Comparison of ENCODE assay signal across 32 cellular contexts in the genomic region with DNA sequence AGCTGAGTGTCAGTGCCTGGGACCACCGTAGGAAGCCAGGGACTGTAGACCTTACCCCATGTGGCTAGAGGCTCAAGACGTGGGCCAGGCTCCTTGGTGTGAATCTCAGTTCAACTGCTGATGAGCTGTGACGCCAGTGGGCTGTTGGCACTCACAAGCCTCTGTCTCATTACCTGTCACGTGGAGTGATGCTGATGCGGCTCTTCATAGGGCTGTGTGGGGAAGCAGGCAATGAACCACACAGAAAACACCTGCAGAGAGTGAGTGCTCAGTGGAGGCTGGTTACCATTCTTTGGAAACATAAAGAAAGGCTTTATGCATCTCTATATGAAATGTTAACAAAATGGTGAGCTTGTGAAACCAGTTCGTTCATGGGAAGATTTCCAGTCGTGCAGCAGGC. TPM values are rescaled to one million over a fixed set of nuclear protein-coding genes. Genes with fewer than 3 reads are reported as not detected.
"Had no signal": no experiment of that assay in that cellular context is flagged by ENCODE, and none has a peak within 500 bp of the region (broad histone marks: within the 10 kb centered on the region; RNA-seq: fewer than 3 reads in every experiment).

No MANE protein-coding gene starts in this region.

- H3K9me3 ChIP-seq: body of pancreas, breast epithelium, MG63 had no signal

- H3K27me3 Mint-ChIP-seq: activated CD8-positive, alpha-beta T cell treated with anti-CD3 and anti-CD28 coated beads for 36 hours; activated naive CD4-positive, alpha-beta T cell treated with anti-CD3 and anti-CD28 coated beads, Interleukin-2, amount 50 U/mL, for 24 hours; activated T-helper 17 cell treated with anti-CD3 and anti-CD28 coated beads, Interleukin-2, amount 50 U/mL, for 72 hours had no signal

- H3K36me3 Mint-ChIP-seq: activated naive CD4-positive, alpha-beta T cell treated with anti-CD3 and anti-CD28 coated beads, Interleukin-2, amount 50 U/mL, for 24 hours; activated naive CD8-positive, alpha-beta T cell treated with anti-CD3 and anti-CD28 coated beads, Interleukin-2, amount 10 ng/mL, durations not matched to agents 7 days and 5 days had no signal

- H3K4me1 ChIP-seq: body of pancreas, breast epithelium had no signal

- H3K4me2 ChIP-seq: PC-9 had no signal

- H3K27me3 ChIP-seq: body of pancreas, breast epithelium, MG63 had no signal

- H3K27ac ChIP-seq: body of pancreas, breast epithelium, PC-9, RWPE1, SK-N-MC had no signal

- H3K36me3 ChIP-seq: breast epithelium, MG63 had no signal

- H3K4me1 Mint-ChIP-seq: activated naive CD8-positive, alpha-beta T cell treated with anti-CD3 and anti-CD28 coated beads, Interleukin-2, amount 10 ng/mL, durations not matched to agents 7 days and 5 days had no signal

- DNase-seq: activated CD4-positive, alpha-beta T cell treated with anti-CD3 and anti-CD28 coated beads, Interleukin-2, amount 50 U/mL, for 4 hours; activated CD8-positive, alpha-beta T cell treated with anti-CD3 and anti-CD28 coated beads for 36 hours; activated effector memory CD4-positive, alpha-beta T cell treated with anti-CD3 and anti-CD28 coated beads, Interleukin-2, amount 50 U/mL, for 16 hours; activated naive CD4-positive, alpha-beta T cell; activated naive CD8-positive, alpha-beta T cell treated with anti-CD3 and anti-CD28 coated beads, Interleukin-2, amount 10 ng/mL, durations not matched to agents 7 days and 5 days; activated T-cell treated with anti-CD3 and anti-CD28 coated beads, Interleukin-2, amount 50 U/mL, for 1 hour; activated T-cell treated with anti-CD3 and anti-CD28 coated beads, Interleukin-2, amount 50 U/mL, for 72 hours; amygdala; body of pancreas; cerebellar nuclear complex; Kasumi-1; KG1; MG63; NCI-H1092 treated with DMSO at 0.1 percent for 48 hours; NCI-H1417 treated with DMSO at 0.1 percent for 48 hours; NCI-H1694; NCI-H1930; NCI-H2081 treated with DMSO at 0.1 percent for 48 hours; NCI-H345; NCI-H524 treated with DMSO at 0.1 percent for 48 hours; NCI-H748 treated with DMSO at 0.1 percent for 48 hours; PC-9 had no signal

- H2AFZ ChIP-seq: PC-9 had no signal

- H3K27ac Mint-ChIP-seq: activated CD4-positive, alpha-beta T cell treated with anti-CD3 and anti-CD28 coated beads, Interleukin-2, amount 10 ng/mL, durations not matched to agents 24 days and 14 days; activated CD8-positive, alpha-beta T cell treated with anti-CD3 and anti-CD28 coated beads for 36 hours; activated naive CD4-positive, alpha-beta T cell treated with anti-CD3 and anti-CD28 coated beads, Interleukin-2, amount 50 U/mL, for 24 hours; activated naive CD8-positive, alpha-beta T cell treated with anti-CD3 and anti-CD28 coated beads, Interleukin-2, amount 10 ng/mL, durations not matched to agents 7 days and 5 days; activated T-cell treated with anti-CD3 and anti-CD28 coated beads, Interleukin-2, amount 50 U/mL, for 72 hours; activated T-helper 17 cell treated with anti-CD3 and anti-CD28 coated beads, Interleukin-2, amount 50 U/mL, for 72 hours; T-helper 2 cell treated with Interferon-gamma antibody and Interleukin-4, amounts not matched to agents 5 μg/mL and 100 μg/mL, for 36 hours had no signal

- H3K9me3 Mint-ChIP-seq: activated CD4-positive, alpha-beta T cell treated with anti-CD3 and anti-CD28 coated beads, Interleukin-2, amount 10 ng/mL, durations not matched to agents 24 days and 14 days; activated CD8-positive, alpha-beta T cell treated with anti-CD3 and anti-CD28 coated beads for 36 hours; activated naive CD4-positive, alpha-beta T cell treated with anti-CD3 and anti-CD28 coated beads, Interleukin-2, amount 50 U/mL, for 24 hours; activated naive CD8-positive, alpha-beta T cell treated with anti-CD3 and anti-CD28 coated beads, Interleukin-2, amount 10 ng/mL, durations not matched to agents 7 days and 5 days; activated T-cell treated with anti-CD3 and anti-CD28 coated beads, Interleukin-2, amount 50 U/mL, for 72 hours; activated T-helper 17 cell treated with anti-CD3 and anti-CD28 coated beads, Interleukin-2, amount 50 U/mL, for 72 hours; T-helper 2 cell treated with Interferon-gamma antibody and Interleukin-4, amounts not matched to agents 5 μg/mL and 100 μg/mL, for 36 hours had no signal

- H3K4me3 Mint-ChIP-seq: activated CD4-positive, alpha-beta T cell treated with anti-CD3 and anti-CD28 coated beads, Interleukin-2, amount 10 ng/mL, durations not matched to agents 24 days and 14 days; activated CD8-positive, alpha-beta T cell treated with anti-CD3 and anti-CD28 coated beads for 36 hours; activated naive CD4-positive, alpha-beta T cell treated with anti-CD3 and anti-CD28 coated beads, Interleukin-2, amount 50 U/mL, for 24 hours; activated naive CD8-positive, alpha-beta T cell treated with anti-CD3 and anti-CD28 coated beads, Interleukin-2, amount 10 ng/mL, durations not matched to agents 7 days and 5 days; activated T-cell treated with anti-CD3 and anti-CD28 coated beads, Interleukin-2, amount 50 U/mL, for 72 hours; activated T-helper 17 cell treated with anti-CD3 and anti-CD28 coated beads, Interleukin-2, amount 50 U/mL, for 72 hours; T-helper 2 cell treated with Interferon-gamma antibody and Interleukin-4, amounts not matched to agents 5 μg/mL and 100 μg/mL, for 36 hours had no signal

- H3K4me3 ChIP-seq: body of pancreas, breast epithelium, MG63, PC-9, SK-N-MC had no signal

RNA-seq across cellular contexts. Expression of gene CREG2, which starts 36.1 kb away (rescaled TPM):
- total RNA-seq: activated CD4-positive, alpha-beta T cell treated with anti-CD3 and anti-CD28 coated beads, Interleukin-2, amount 10 ng/mL, durations not matched to agents 24 days and 14 days; activated CD8-positive, alpha-beta memory T cell treated with anti-CD3 and anti-CD28 coated beads for 36 hours; activated CD8-positive, alpha-beta T cell treated with anti-CD3 and anti-CD28 coated beads for 36 hours; activated naive CD8-positive, alpha-beta T cell treated with anti-CD3 and anti-CD28 coated beads, Interleukin-2, amount 10 ng/mL, durations not matched to agents 7 days and 5 days; activated T-cell treated with anti-CD3 and anti-CD28 coated beads, Interleukin-2, amount 50 U/mL, for 72 hours; activated T-helper 17 cell treated with anti-CD3 and anti-CD28 coated beads, Interleukin-2, amount 50 U/mL, for 72 hours; body of pancreas; OCI-LY7; Right ventricle myocardium inferior had no signal
